1 cellular context compared by ENCODE assay signal in the genomic region with DNA sequence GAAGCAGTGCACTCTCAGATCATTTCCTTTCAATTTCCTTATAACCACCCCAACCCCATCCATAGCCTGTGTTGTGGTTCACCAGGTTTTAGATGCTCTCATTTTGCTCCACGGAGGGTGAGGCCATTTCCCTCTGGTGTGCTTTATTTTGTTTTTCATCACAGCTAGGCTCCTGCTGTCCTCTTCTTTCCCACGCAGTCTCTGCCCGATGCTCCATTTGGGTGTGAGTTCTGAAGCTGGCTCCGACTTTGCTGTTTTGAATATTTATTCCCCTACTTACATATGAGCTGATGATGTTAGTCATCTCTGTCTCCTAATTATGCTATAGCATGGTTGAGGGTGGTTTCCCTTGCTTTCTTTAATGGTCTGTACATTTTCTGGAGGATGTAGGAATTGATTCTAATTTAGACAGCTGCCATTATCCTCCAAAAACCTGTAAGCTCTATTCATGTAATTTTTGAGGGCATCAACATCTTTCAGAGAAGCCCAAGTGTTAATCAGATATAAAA.
TF ChIP-seq lines count a peak whose summit lies in the region.

No MANE protein-coding gene starts in this region.

TF ChIP-seq in GM23338, 12 proteins besides CTCF, POLR2A, EP300 and RAD21:
- no peak for TF ChIP-seq REST (IDR thresholded peaks at IDR 0.05; ENCODE audit: unreplicated experiment)
- no peak for TF ChIP-seq STAT1 (IDR thresholded peaks at IDR 0.05; ENCODE audit: unreplicated experiment)
- no peak for TF ChIP-seq CREB1 (CRISPR knock-in tag; IDR thresholded peaks at IDR 0.05; ENCODE audit: low read depth)
- no peak for TF ChIP-seq ZNF114 (CRISPR knock-in tag; IDR thresholded peaks at IDR 0.05)
- no peak for TF ChIP-seq NANOG (IDR thresholded peaks at IDR 0.05; ENCODE audit: borderline replicate concordance)
